Comparison of ENCODE assay signal across 8 cellular contexts in genomic region chr17:5281814-5282638, GRCh38. TPM values are rescaled to one million over a fixed set of nuclear protein-coding genes. Genes with fewer than 3 reads are reported as not detected.
DNase-seq lines count a peak whose midpoint lies in the region; ATAC-seq, FAIRE-seq and TF ChIP-seq lines count a peak whose summit lies in the region.

Gene RABEP1, plus strand, starts transcription at chr17:5282284. Its CDS starts 203 bp downstream, at chr17:5282487.

- H3K27ac ChIP-seq in kidney (ENCODE audit: low read depth in 2 of 2, low read length in 2 of 2): peak within 1 kb of the TSS; percentile 65 to 74

- peaks cover 0 to 2% of the 10 kb centered on the region in 2 donors for H3K4me1 ChIP-seq in kidney (ENCODE audit: control insufficient read depth in 1 of 2, insufficient read depth in 1 of 2, low read depth in 1 of 2, low read length in 2 of 2)

- intact Hi-C loops in kidney (cut with DNase I): no loop called here

- peak within 1 kb of the TSS; percentile 52 to 55 for H3K9ac ChIP-seq in kidney (ENCODE audit: low read length in 2 of 2)

- H3K36me3 ChIP-seq in kidney (ENCODE audit: control insufficient read depth in 1 of 2, insufficient read depth in 2 of 2, low read length in 2 of 2): no peaks in the 10 kb centered on the region

- ATAC-seq in HG03097 (IDR thresholded peaks at IDR 0.05; ENCODE audit: low FRiP score, unreplicated experiment): peak; percentile 44

- no peak for FAIRE-seq in kidney (lab: Jason Lieb, UNC)

- TF ChIP-seq CTCF in kidney (IDR thresholded peaks at IDR 0.05; ENCODE audit: borderline replicate concordance, extremely low read depth, insufficient read depth): peak; percentile 9

- H3K9me3 ChIP-seq in kidney (ENCODE audit: control insufficient read depth in 1 of 2, low read length in 2 of 2): no peaks in the 10 kb centered on the region

- DNase-seq in SIG-M5 treated with dmso at 0.1 percent for 504 hours (lab: John Stamatoyannopoulos, UW; ENCODE audit: unreplicated experiment) (peak; percentile 69), SIG-M5 (lab: John Stamatoyannopoulos, UW) (no peak), NCI-H446 treated with DMSO at 0.1 percent for 48 hours (lab: John Stamatoyannopoulos, UW) (peak; percentile 63), cerebellum (ENCODE audit: low spot score) (peak; percentile 90), kidney (peak; percentile 97)
- peak; percentile 91 for DNase-seq in activated CD4-positive, alpha-beta T cell treated with anti-CD3 and anti-CD28 coated beads for 1 hour
- DNase-seq in stimulated activated CD4-positive, alpha-beta T cell treated with anti-CD3 and anti-CD28 coated beads, Interleukin-15, amount 100 ng/mL, for 1 hour (ENCODE audit: low read depth in 1 of 2, low spot score in 1 of 2): peak; percentile 89 to 91

- H3K4me3 ChIP-seq in kidney (ENCODE audit: low read length in 2 of 2): peak within 1 kb of the TSS; percentile 70 to 73

RNA-seq across cellular contexts. Expression of gene RABEP1, which starts in this region (rescaled TPM):
- total RNA-seq in cerebellum: 63.1 TPM
- 47.6 TPM for total RNA-seq in kidney
- 21.1 TPM for polyA plus RNA-seq in kidney (ENCODE audit: insufficient read depth, low read depth, low replicate concordance)
